In the genomic region with DNA sequence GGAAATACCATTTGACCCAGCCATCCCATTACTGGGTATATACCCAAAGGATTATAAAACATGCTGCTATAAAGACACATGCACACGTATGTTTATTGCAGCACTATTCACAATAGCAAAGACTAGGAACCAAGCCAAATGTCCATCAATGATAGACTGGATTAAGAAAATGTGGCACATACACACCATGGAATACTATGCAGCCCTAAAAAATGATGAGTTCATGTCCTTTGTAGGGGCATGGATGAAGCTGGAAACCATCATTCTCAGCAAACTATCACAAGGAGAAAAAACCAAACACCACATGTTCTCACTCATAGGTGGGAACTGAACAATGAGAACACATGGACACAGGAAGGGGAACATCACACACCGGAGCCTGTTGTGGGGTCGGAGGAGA, we compare ENCODE assay signal across 1 cellular context. TPM values are rescaled to one million over a fixed set of nuclear protein-coding genes. Genes with fewer than 3 reads are reported as not detected.
"Had no signal": no experiment of that assay in that cellular context is flagged by ENCODE, and none has a peak within 500 bp of the region (broad histone marks: within the 10 kb centered on the region; RNA-seq: fewer than 3 reads in every experiment).

No MANE protein-coding gene starts in this region.

RNA-seq across cellular contexts. Expression of a gene that starts 41.4 kb away (rescaled TPM):
- total RNA-seq: lung microvascular endothelial cell had no signal
